Comparison of ENCODE assay signal across 8 cellular contexts in genomic region chr2:113977660-113978523, GRCh38.
DNase-seq lines count a peak whose midpoint lies in the region; ATAC-seq and TF ChIP-seq lines count a peak whose summit lies in the region.

No MANE protein-coding gene starts in this region.

- no peaks in the 10 kb centered on the region for H3K9me2 ChIP-seq in OCI-LY1 (ENCODE audit: low read depth, low read length)

- H3K4me1 Mint-ChIP-seq in activated T-cell treated with anti-CD3 and anti-CD28 coated beads, Interleukin-2, amount 50 U/mL, for 24 hours (ENCODE audit: low read depth), result peaks cover 9% of the 10 kb centered on the region

- H3K4me1 ChIP-seq in OCI-LY1 (ENCODE audit: insufficient read depth, low read length, severe bottlenecking) (peaks cover 18% of the 10 kb centered on the region), suprapubic skin (no peaks in the 10 kb centered on the region)

- no peaks in the 10 kb centered on the region; the same call in 1 of the 2 replicates for H3F3A ChIP-seq in OCI-LY1 (ENCODE audit: insufficient read depth, low read length)

- peaks cover 4% of the 10 kb centered on the region for H3K9me3 Mint-ChIP-seq in activated T-cell treated with anti-CD3 and anti-CD28 coated beads, Interleukin-2, amount 50 U/mL, for 24 hours

- H3K79me2 ChIP-seq in OCI-LY1 (ENCODE audit: insufficient read depth, low read length), result no peaks in the 10 kb centered on the region

- ATAC-seq in HG02970 (IDR thresholded peaks at IDR 0.05; ENCODE audit: low FRiP score, unreplicated experiment), result no peak

- H3K4me3 ChIP-seq in OCI-LY1 (ENCODE audit: low read depth, low read length, poor library complexity, severe bottlenecking) (no peak overlapping the region), suprapubic skin (no peak overlapping the region)

- H4K20me1 ChIP-seq in OCI-LY1 (ENCODE audit: insufficient read depth, low read length), result no peaks in the 10 kb centered on the region

- no peak overlapping the region for H3K4me3 Mint-ChIP-seq in activated T-cell treated with anti-CD3 and anti-CD28 coated beads, Interleukin-2, amount 50 U/mL, for 24 hours

- no peak for TF ChIP-seq EP300 in suprapubic skin (IDR thresholded peaks at IDR 0.05)

- H3K27me3 ChIP-seq in OCI-LY1 (ENCODE audit: insufficient read depth, low read length), result no peaks in the 10 kb centered on the region
- H3K27me3 ChIP-seq in suprapubic skin, result no peaks in the 10 kb centered on the region

- peak overlapping the region; percentile 15 for H3K27ac ChIP-seq in OCI-LY1 (ENCODE audit: low read depth, low read length, poor library complexity, severe bottlenecking)
- no peak overlapping the region for H3K27ac ChIP-seq in suprapubic skin

- peaks cover 39% of the 10 kb centered on the region for H3K36me3 Mint-ChIP-seq in activated T-cell treated with anti-CD3 and anti-CD28 coated beads, Interleukin-2, amount 50 U/mL, for 24 hours (ENCODE audit: low read depth)

- DNase-seq in activated T-cell treated with anti-CD3 and anti-CD28 coated beads, Interleukin-2, amount 50 U/mL, for 24 hours, result no peak
- DNase-seq in activated T-cell treated with anti-CD3 and anti-CD28 coated beads for 4 hours, result no peak
- DNase-seq in fibroblast of gingiva (ENCODE audit: low read depth), result peak; percentile 19
- peak; percentile 37 for DNase-seq in pulmonary artery endothelial cell (ENCODE audit: low read depth, low spot score)
- no peak for DNase-seq in HCEC 1CT
- DNase-seq in suprapubic skin (ENCODE audit: low spot score in 2 of 2), result no peak

- no peak overlapping the region for H2AFZ ChIP-seq in OCI-LY1 (ENCODE audit: low read length)

- peaks cover 12% of the 10 kb centered on the region; the same call in 1 of the 2 replicates for H3K36me3 ChIP-seq in OCI-LY1 (ENCODE audit: insufficient read depth, low read length)
- peaks cover 5% of the 10 kb centered on the region for H3K36me3 ChIP-seq in suprapubic skin

- no peak for TF ChIP-seq POLR2A in suprapubic skin (IDR thresholded peaks at IDR 0.05)

- WGBS in suprapubic skin, result 55% methylated on average over 16 of the region's 16 CpGs

- no peaks in the 10 kb centered on the region for H3K27me3 Mint-ChIP-seq in activated T-cell treated with anti-CD3 and anti-CD28 coated beads, Interleukin-2, amount 50 U/mL, for 24 hours

- TF ChIP-seq CTCF in OCI-LY1 (IDR thresholded peaks at IDR 0.05; ENCODE audit: low read length), result peak; percentile 61
- TF ChIP-seq CTCF in suprapubic skin (IDR thresholded peaks at IDR 0.05), result no peak

- H3K9me3 ChIP-seq in OCI-LY1 (ENCODE audit: low read length) (peaks cover 4% of the 10 kb centered on the region; the same call in 1 of the 2 replicates), suprapubic skin (peaks cover 5% of the 10 kb centered on the region)

- H3K27ac Mint-ChIP-seq in activated T-cell treated with anti-CD3 and anti-CD28 coated beads, Interleukin-2, amount 50 U/mL, for 24 hours, result peak overlapping the region; percentile 57

- H3K4me2 ChIP-seq in OCI-LY1 (ENCODE audit: low read length), result no peak overlapping the region; the same call in 1 of the 2 replicates

- H3K9ac ChIP-seq in OCI-LY1 (ENCODE audit: low read length), result no peak overlapping the region

Comparison
In these comparisons a context has a peak if more than half of its experiments do, and no peak if none do; other contexts are left out.
1. DNase-seq: peak in fibroblast of gingiva (single experiment) and pulmonary artery endothelial cell (single experiment); none in activated T-cell treated with anti-CD3 and anti-CD28 coated beads, Interleukin-2, amount 50 U/mL, for 24 hours (single experiment), activated T-cell treated with anti-CD3 and anti-CD28 coated beads for 4 hours (single experiment), HCEC 1CT (single experiment) and suprapubic skin (0 of 2).